Comparison of ENCODE assay signal across 1 cellular context in genomic region chr13:51856027-51856736, GRCh38.
A peak's percentile ranks its signal among the peaks of the same experiment; 100 is the strongest.
TF ChIP-seq lines count a peak whose summit lies in the region.

No MANE protein-coding gene starts in this region.

TF ChIP-seq in K562, 482 proteins besides CTCF, POLR2A, EP300 and RAD21 (continued from another document):
- TF ChIP-seq MLLT1 (IDR thresholded peaks at IDR 0.05) (peak in 1 of 2 experiments; percentile 54; a peak in 1 of 4 replicates), RBM39 (optimal IDR thresholded peaks at IDR 0.05; ENCODE audit: low read depth, low read length) (no peak), GABPA (tag; conservative IDR thresholded peaks at IDR 0.05; ENCODE audit: low read depth) (0 out of 2 replicates have a peak, but pooled peaks have one; percentile 23), ZNF766 (CRISPR knock-in tag; conservative IDR thresholded peaks at IDR 0.05) (0 out of 2 replicates have a peak, but pooled peaks have one; percentile 64), DDX20 (tag; IDR thresholded peaks at IDR 0.05; ENCODE audit: low read depth) (peak; percentile 63; the same call in 1 of the 2 replicates), NR2C2 (CRISPR knock-in tag; IDR thresholded peaks at IDR 0.05) (no peak), NR2C2 (tag; IDR thresholded peaks at IDR 0.05) (peak; percentile 38; the same call in 1 of the 2 replicates), ZNF589 (CRISPR knock-in tag; IDR thresholded peaks at IDR 0.05; ENCODE audit: low read depth) (peak; percentile 64; the same call in 1 of the 2 replicates), ATF7 (IDR thresholded peaks at IDR 0.05) (peak; percentile 26; the same call in 1 of the 2 replicates), PKNOX1 (IDR thresholded peaks at IDR 0.05) (peak; percentile 89), ZNF175 (CRISPR knock-in tag; IDR thresholded peaks at IDR 0.05; ENCODE audit: low read depth) (peak; percentile 56; the same call in 1 of the 2 replicates), RBM25 (IDR thresholded peaks at IDR 0.05; ENCODE audit: low read depth, low read length, severe bottlenecking) (no peak), PBX2 (CRISPR knock-in tag; IDR thresholded peaks at IDR 0.05; ENCODE audit: low read depth) (no peak), PBX2 (tag; conservative IDR thresholded peaks at IDR 0.05; ENCODE audit: low read depth) (peak; percentile 71), SOX6 (IDR thresholded peaks at IDR 0.05) (0 out of 2 replicates have a peak, but pooled peaks have one; percentile 30), ZNF592 (IDR thresholded peaks at IDR 0.05) (no peak), ESRRA (IDR thresholded peaks at IDR 0.05; ENCODE audit: borderline replicate concordance, low read depth) (no peak), CBFA2T3 (IDR thresholded peaks at IDR 0.05) (peak; percentile 29; the same call in 1 of the 2 replicates), ZNF384 (IDR thresholded peaks at IDR 0.05; ENCODE audit: low read depth, low read length) (0 out of 2 replicates have a peak, but pooled peaks have one; percentile 18), TAL1 (IDR thresholded peaks at IDR 0.05) (0 out of 2 replicates have a peak, but pooled peaks have one; percentile 8), MEIS2 (IDR thresholded peaks at IDR 0.05; ENCODE audit: partially characterized antibody) (peak; percentile 96), CCNT2 (IDR thresholded peaks at IDR 0.05; ENCODE audit: borderline replicate concordance, extremely low read depth, insufficient read length, low read depth, low read length) (peak; percentile 46), ZNF644 (tag; IDR thresholded peaks at IDR 0.05; ENCODE audit: low read depth) (peak; percentile 67; the same call in 1 of the 2 replicates), PYGO2 (tag; IDR thresholded peaks at IDR 0.05) (peak; percentile 32; the same call in 1 of the 2 replicates), TEAD4 (IDR thresholded peaks at IDR 0.05; ENCODE audit: low read length) (peak; percentile 58; the same call in 1 of the 2 replicates), TEAD4 (CRISPR knock-in tag; IDR thresholded peaks at IDR 0.05; ENCODE audit: borderline replicate concordance) (no peak), ZNF197 (CRISPR knock-in tag; IDR thresholded peaks at IDR 0.05; ENCODE audit: low read depth) (0 out of 2 replicates have a peak, but pooled peaks have one; percentile 36), E2F5 (CRISPR knock-in tag; IDR thresholded peaks at IDR 0.05) (no peak), HMBOX1 (IDR thresholded peaks at IDR 0.05) (no peak), HNRNPLL (IDR thresholded peaks at IDR 0.05; ENCODE audit: low read depth, low read length, poor library complexity, severe bottlenecking) (no peak), HES1 (IDR thresholded peaks at IDR 0.05; ENCODE audit: low read depth) (peak; percentile 82), ZNF77 (CRISPR knock-in tag; IDR thresholded peaks at IDR 0.05) (no peak), RCOR1 (IDR thresholded peaks at IDR 0.05; ENCODE audit: borderline replicate concordance in 1 of 2, low read depth in 2 of 2, low read length in 2 of 2) (peak in 1 of 2 experiments; percentile 82; a peak in 2 of 4 replicates), PATZ1 (CRISPR knock-in tag; IDR thresholded peaks at IDR 0.05; ENCODE audit: borderline replicate concordance) (0 out of 2 replicates have a peak, but pooled peaks have one; percentile 32), ZC3H4 (CRISPR knock-in tag; IDR thresholded peaks at IDR 0.05; ENCODE audit: borderline replicate concordance) (no peak)
